Comparison of ENCODE assay signal across 7 cellular contexts in the genomic region with DNA sequence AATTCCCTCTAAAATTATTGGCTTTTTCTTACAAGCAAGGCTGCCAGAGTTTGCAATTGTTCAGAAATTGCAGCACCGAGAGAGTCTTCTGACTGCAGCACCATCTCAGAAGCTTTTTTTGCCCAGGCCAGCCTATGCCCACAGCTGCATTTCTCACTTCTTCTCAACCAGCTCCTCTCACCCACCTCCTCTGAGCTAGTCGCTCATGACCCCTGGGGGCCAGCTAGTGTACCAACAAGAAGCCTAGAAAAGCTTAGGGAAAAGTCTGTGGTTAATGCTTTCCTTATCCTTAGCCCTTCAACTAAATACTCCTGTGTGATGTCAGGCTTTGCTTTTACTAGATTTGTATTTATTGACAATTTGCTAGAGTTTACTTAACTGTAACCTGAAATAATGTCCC.
DNase-seq lines count a peak whose midpoint lies in the region; ATAC-seq, FAIRE-seq and TF ChIP-seq lines count a peak whose summit lies in the region.

No MANE protein-coding gene starts in this region.

- H3K27me3 ChIP-seq in GM06990 (replicated peaks; ENCODE audit: control insufficient read depth, insufficient read depth, low read length) (no peaks in the 10 kb centered on the region; the same call in 1 of the 2 replicates), H7 (ENCODE audit: control insufficient read depth, insufficient read depth, low read length) (no peaks in the 10 kb centered on the region), liver (ENCODE audit: control insufficient read depth in 4 of 4, insufficient read depth in 4 of 4, low read length in 3 of 4) (no peaks in the 10 kb centered on the region)

- no peaks in the 10 kb centered on the region for H3K4me1 Mint-ChIP-seq in MCF 10A (ENCODE audit: insufficient read depth, unreplicated experiment)

- no peak for FAIRE-seq in GM12892 (lab: Jason Lieb, UNC)

- H3K4me1 ChIP-seq in liver (ENCODE audit: control insufficient read depth in 4 of 4, insufficient read depth in 4 of 4, low read length in 3 of 4), result no peaks in the 10 kb centered on the region

- WGBS in liver, result 19% methylated on average over 2 of the region's 2 CpGs

- POLR2A ChIA-PET in MCF 10A (lab: Yijun Ruan, JAX), result interaction anchor here (1.1 to 3.2 kb wide), 2 partner anchors 8 to 445 kb away, joined by 3 to 11 read pairs; no protein-coding TSS in a partner anchor

- H3K4me3 Mint-ChIP-seq in MCF 10A (ENCODE audit: unreplicated experiment), result no peak overlapping the region

- ATAC-seq in GM21367 (IDR thresholded peaks at IDR 0.05; ENCODE audit: unreplicated experiment), result no peak

- DNase-seq in GM06990 (ENCODE audit: extremely low read depth, insufficient read length) (peak; percentile 4), H7 (peak; percentile 46), NCI-H446 (lab: John Stamatoyannopoulos, UW) (peak; percentile 19 to 58), MCF 10A (ENCODE audit: unreplicated experiment) (peak; percentile 76), GM12892 (ENCODE audit: insufficient read length) (no peak)

- no peak overlapping the region for H3K27ac Mint-ChIP-seq in MCF 10A (ENCODE audit: low read depth, unreplicated experiment)

- CTCF ChIA-PET in MCF 10A (lab: Yijun Ruan, JAX), result interaction anchor here (0.5 to 2.3 kb wide), 17 partner anchors 12 to 800 kb away, joined by 3 to 7 read pairs (median 4); no protein-coding TSS in a partner anchor

- H3K36me3 ChIP-seq in GM06990 (ENCODE audit: control insufficient read depth, insufficient read depth, low read length), result no peaks in the 10 kb centered on the region
- H3K36me3 ChIP-seq in H7 (replicated peaks; ENCODE audit: control insufficient read depth, insufficient read depth, low read length), result no peaks in the 10 kb centered on the region
- no peaks in the 10 kb centered on the region for H3K36me3 ChIP-seq in liver (ENCODE audit: control insufficient read depth in 4 of 4, insufficient read depth in 3 of 4, low read depth in 1 of 4, low read length in 3 of 4)

- no peak overlapping the region for H3K9ac ChIP-seq in liver (ENCODE audit: low read depth in 1 of 2, low read length in 2 of 2)

- no peaks in the 10 kb centered on the region for H3K27me3 Mint-ChIP-seq in MCF 10A (ENCODE audit: insufficient read depth, unreplicated experiment)

- H3K9me3 Mint-ChIP-seq in MCF 10A (ENCODE audit: unreplicated experiment), result no peaks in the 10 kb centered on the region

- TF ChIP-seq CTCF in GM06990 (IDR thresholded peaks at IDR 0.05; ENCODE audit: insufficient read depth, low read length, poor library complexity, severe bottlenecking), result peak; percentile 70
- peak; percentile 62 for TF ChIP-seq CTCF in MCF 10A (IDR thresholded peaks at IDR 0.05; ENCODE audit: unreplicated experiment)
- TF ChIP-seq CTCF in liver (IDR thresholded peaks at IDR 0.05; ENCODE audit: low read depth, low read length, missing input control), result no peak

- no TSS peak for BruUV-seq in MCF 10A (replicated peaks; lab: Mats Ljungman, UMichigan)

- H3K36me3 Mint-ChIP-seq in MCF 10A (ENCODE audit: insufficient read depth, unreplicated experiment), result no peaks in the 10 kb centered on the region

- no peak overlapping the region for H3K4me3 ChIP-seq in GM06990 (replicated peaks; ENCODE audit: low read depth, low read length)
- no peak overlapping the region for H3K4me3 ChIP-seq in H7 (ENCODE audit: insufficient read depth, low read depth, low read length)
- H3K4me3 ChIP-seq in liver (ENCODE audit: low read depth in 1 of 3, low read length in 3 of 3), result no peak overlapping the region

- TF ChIP-seq RAD21 in liver (IDR thresholded peaks at IDR 0.05), result peak; percentile 53 to 67

- no peaks in the 10 kb centered on the region for H3K9me3 ChIP-seq in liver (ENCODE audit: control insufficient read depth in 4 of 4, low read length in 3 of 4)

- intact Hi-C loops in MCF 10A (cut with micrococcal nuclease), result loop anchor here (1.0 to 10.0 kb wide), 8 partner anchors 158 to 1166 kb away; no protein-coding TSS in a partner anchor

- TF ChIP-seq POLR2A in GM12892 (IDR thresholded peaks at IDR 0.05; ENCODE audit: low read depth, low read length), result no peak

- no peak overlapping the region for H3K27ac ChIP-seq in liver (ENCODE audit: low read depth in 1 of 2, low read length in 2 of 2)

TF ChIP-seq in liver, 16 proteins besides CTCF, POLR2A, EP300 and RAD21:
- no peak for TF ChIP-seq FOXA2 (IDR thresholded peaks at IDR 0.05)
- no peak for TF ChIP-seq RXRA (IDR thresholded peaks at IDR 0.05)
- TF ChIP-seq GABPA (IDR thresholded peaks at IDR 0.05 in 1 of 2, conservative IDR thresholded peaks at IDR 0.05 in 1 of 2), result no peak
- TF ChIP-seq YY1 (IDR thresholded peaks at IDR 0.05), result no peak
- no peak for TF ChIP-seq JUND (IDR thresholded peaks at IDR 0.05)
- TF ChIP-seq SP1 (IDR thresholded peaks at IDR 0.05), result no peak
- no peak for TF ChIP-seq HNF4G (IDR thresholded peaks at IDR 0.05)
- TF ChIP-seq, protein P1, sequence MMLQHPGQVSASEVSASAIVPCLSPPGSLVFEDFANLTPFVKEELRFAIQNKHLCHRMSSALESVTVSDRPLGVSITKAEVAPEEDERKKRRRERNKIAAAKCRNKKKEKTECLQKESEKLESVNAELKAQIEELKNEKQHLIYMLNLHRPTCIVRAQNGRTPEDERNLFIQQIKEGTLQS (IDR thresholded peaks at IDR 0.05), result no peak
- no peak for TF ChIP-seq EGR1 (IDR thresholded peaks at IDR 0.05; ENCODE audit: low read depth in 2 of 2)
- TF ChIP-seq, protein P2, sequence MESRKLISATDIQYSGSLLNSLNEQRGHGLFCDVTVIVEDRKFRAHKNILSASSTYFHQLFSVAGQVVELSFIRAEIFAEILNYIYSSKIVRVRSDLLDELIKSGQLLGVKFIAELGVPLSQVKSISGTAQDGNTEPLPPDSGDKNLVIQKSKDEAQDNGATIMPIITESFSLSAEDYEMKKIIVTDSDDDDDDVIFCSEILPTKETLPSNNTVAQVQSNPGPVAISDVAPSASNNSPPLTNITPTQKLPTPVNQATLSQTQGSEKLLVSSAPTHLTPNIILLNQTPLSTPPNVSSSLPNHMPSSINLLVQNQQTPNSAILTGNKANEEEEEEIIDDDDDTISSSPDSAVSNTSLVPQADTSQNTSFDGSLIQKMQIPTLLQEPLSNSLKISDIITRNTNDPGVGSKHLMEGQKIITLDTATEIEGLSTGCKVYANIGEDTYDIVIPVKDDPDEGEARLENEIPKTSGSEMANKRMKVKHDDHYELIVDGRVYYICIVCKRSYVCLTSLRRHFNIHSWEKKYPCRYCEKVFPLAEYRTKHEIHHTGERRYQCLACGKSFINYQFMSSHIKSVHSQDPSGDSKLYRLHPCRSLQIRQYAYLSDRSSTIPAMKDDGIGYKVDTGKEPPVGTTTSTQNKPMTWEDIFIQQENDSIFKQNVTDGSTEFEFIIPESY (IDR thresholded peaks at IDR 0.05), result no peak
- TF ChIP-seq, protein P3, sequence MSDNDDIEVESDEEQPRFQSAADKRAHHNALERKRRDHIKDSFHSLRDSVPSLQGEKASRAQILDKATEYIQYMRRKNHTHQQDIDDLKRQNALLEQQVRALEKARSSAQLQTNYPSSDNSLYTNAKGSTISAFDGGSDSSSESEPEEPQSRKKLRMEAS (IDR thresholded peaks at IDR 0.05), result no peak
- no peak for TF ChIP-seq FOXA1 (IDR thresholded peaks at IDR 0.05)
